ENCODE assay signal across 27 cellular contexts in genomic region chr6:151022492-151022891, GRCh38.
DNase-seq lines count a peak whose midpoint lies in the region; ATAC-seq, FAIRE-seq and TF ChIP-seq lines count a peak whose summit lies in the region.
"Had no signal": no experiment of that assay in that cellular context is flagged by ENCODE, and none has a peak within 500 bp of the region (broad histone marks: within the 10 kb centered on the region; RNA-seq: fewer than 3 reads in every experiment).

No MANE protein-coding gene starts in this region.

- H2BK5ac ChIP-seq in mesendoderm (ENCODE audit: low read length) = no peak overlapping the region

- intact Hi-C loops in right lobe of liver (cut with DNase I) (no loop called here), HepG2 (cut with micrococcal nuclease; ENCODE audit: unreplicated experiment) (no loop called here), upper lobe of right lung (cut with DNase I) (no loop called here), A673 (cut with micrococcal nuclease; ENCODE audit: unreplicated experiment) (no loop called here)

- no peak overlapping the region for H3K18ac ChIP-seq in mesendoderm (ENCODE audit: low read length)

- H3K79me2 ChIP-seq in HepG2 (ENCODE audit: insufficient read depth, low read length) (no peaks in the 10 kb centered on the region), mesendoderm (ENCODE audit: control insufficient read depth, insufficient read depth, low read length) (no peaks in the 10 kb centered on the region)

- DNase-seq in right lobe of liver (no peak), HepG2 (ENCODE audit: low spot score) (no peak), coronary artery (ENCODE audit: low spot score) (no peak), mesendoderm (peak; percentile 42), upper lobe of right lung (no peak), A673 (ENCODE audit: low spot score) (no peak), SIG-M5 treated with dmso at 0.1 percent for 504 hours (lab: John Stamatoyannopoulos, UW; ENCODE audit: unreplicated experiment) (no peak)
- DNase-seq: ACHN; activated B cell treated with CpG ODN at 0.5 μM for 24 hours; activated CD8-positive, alpha-beta T cell treated with anti-CD3 and anti-CD28 coated beads, Interleukin-2, amount 10 ng/mL, durations not matched to agents 7 days and 5 days; activated naive CD4-positive, alpha-beta T cell treated with anti-CD3 and anti-CD28 coated beads for 36 hours; activated T-cell treated with anti-CD3 and anti-CD28 coated beads, Interleukin-2, amount 50 U/mL, for 1 hour; anterior cingulate cortex; cerebellar nuclear complex; effector memory CD4-positive, alpha-beta T cell; GF-D8; Kasumi-1; NCI-H1048; NCI-H2081 treated with DMSO at 0.1 percent for 48 hours; NK-92 treated with Interleukin-12 subunit alpha and Interleukin-12 subunit beta, amount 100 ng/mL, for 24 hours; pancreas; right cardiac atrium; stimulated activated naive B cell treated with anti-CD40 and anti-IgM and Interleukin-4, amounts not matched to agents 10 μg/mL and 1 μg/mL and 100 μg/mL, for 72 hours; T-helper 9 cell had no signal

- H4K5ac ChIP-seq in mesendoderm (ENCODE audit: low read length) = no peak overlapping the region

- H3K9ac ChIP-seq in HepG2 (ENCODE audit: insufficient read depth, low read depth, low read length) = no peak overlapping the region
- no peak overlapping the region for H3K9ac ChIP-seq in mesendoderm (ENCODE audit: low read length)

- H3K4me1 ChIP-seq in right lobe of liver (peaks cover 0 to 7% (median 2%) of the 10 kb centered on the region in 4 donors), HepG2 (ENCODE audit: insufficient read depth, low read length) (peaks cover 13% of the 10 kb centered on the region), mesendoderm (ENCODE audit: control insufficient read depth, low read depth, low read length) (no peaks in the 10 kb centered on the region), upper lobe of right lung (no peaks in the 10 kb centered on the region), A673 (ENCODE audit: insufficient read depth, low read length, poor library complexity, severe bottlenecking) (no peaks in the 10 kb centered on the region)

- H3K4me2 ChIP-seq in HepG2 (ENCODE audit: low read depth, low read length) (no peak overlapping the region), mesendoderm (ENCODE audit: low read length) (no peak overlapping the region)

- no peak overlapping the region for H2BK120ac ChIP-seq in mesendoderm (ENCODE audit: low read depth, low read length)

- H3K27me3 ChIP-seq in right lobe of liver (no peaks in the 10 kb centered on the region), HepG2 (ENCODE audit: control insufficient read depth in 1 of 2, insufficient read depth in 2 of 2, low read length in 2 of 2) (no peaks in the 10 kb centered on the region), mesendoderm (ENCODE audit: insufficient read depth, low read length, poor library complexity) (no peaks in the 10 kb centered on the region), upper lobe of right lung (no peaks in the 10 kb centered on the region), A673 (replicated peaks; ENCODE audit: insufficient read depth, low read depth, low read length, poor library complexity) (no peaks in the 10 kb centered on the region)
- H3K27me3 ChIP-seq: pancreas had no signal

- CTCF ChIA-PET in HepG2 (lab: Yijun Ruan, JAX; ENCODE audit: low intra/inter-chr PET ratio, low total read pairs) (no interaction called here), A673 (lab: Charles Lee) (no interaction called here)

- H2AK5ac ChIP-seq in mesendoderm (ENCODE audit: low read length) = no peak overlapping the region

- no peak overlapping the region for H3K23ac ChIP-seq in mesendoderm (ENCODE audit: low read length)

- no peaks in the 10 kb centered on the region for H3K9me3 ChIP-seq in right lobe of liver
- H3K9me3 ChIP-seq in HepG2 (ENCODE audit: low read length) = no peaks in the 10 kb centered on the region
- H3K9me3 ChIP-seq in upper lobe of right lung = no peaks in the 10 kb centered on the region
- H3K9me3 ChIP-seq in A673 (ENCODE audit: low read depth, low read length, poor library complexity, severe bottlenecking) = no peaks in the 10 kb centered on the region
- H3K9me3 ChIP-seq: pancreas had no signal

- FAIRE-seq in HepG2 (lab: Jason Lieb, UNC) = no peak
- FAIRE-seq: H1, pancreas had no signal

- H4K8ac ChIP-seq in mesendoderm (ENCODE audit: low read depth, low read length) = no peak overlapping the region

- H3K4me3 ChIP-seq in right lobe of liver = no peak overlapping the region
- no peak overlapping the region for H3K4me3 ChIP-seq in HepG2 (replicated peaks in 1 of 3; ENCODE audit: insufficient read depth in 1 of 3, low read depth in 2 of 3, low read length in 3 of 3)
- no peak overlapping the region for H3K4me3 ChIP-seq in coronary artery
- no peak overlapping the region for H3K4me3 ChIP-seq in mesendoderm (ENCODE audit: low read length)
- H3K4me3 ChIP-seq in upper lobe of right lung = no peak overlapping the region
- H3K4me3 ChIP-seq in A673 (ENCODE audit: low read depth, low read length, poor library complexity, severe bottlenecking) = no peak overlapping the region
- H3K4me3 ChIP-seq: pancreas had no signal

- peak overlapping the region; percentile 28 for H3K56ac ChIP-seq in mesendoderm (ENCODE audit: low read length)

- no peaks in the 10 kb centered on the region for H3K79me1 ChIP-seq in mesendoderm (ENCODE audit: low read length)

- POLR2A ChIA-PET in HepG2 (lab: Yijun Ruan, JAX) = no interaction called here
- POLR2A ChIA-PET in A673 (lab: Charles Lee; ENCODE audit: low non-redundant PET) = no interaction called here

- no peak overlapping the region for H3K4ac ChIP-seq in mesendoderm (ENCODE audit: low read depth, low read length)

- TF ChIP-seq RAD21 in HepG2 (CRISPR knock-in tag; IDR thresholded peaks at IDR 0.05) = no peak

- H3K27ac ChIP-seq in right lobe of liver (peak overlapping the region in 2 of 3 donors; percentile 8 to 9), HepG2 (ENCODE audit: extremely low read length, insufficient read depth, low read length) (no peak overlapping the region), coronary artery (peak overlapping the region; percentile 15 to 48), mesendoderm (ENCODE audit: low read depth, low read length) (no peak overlapping the region), upper lobe of right lung (peak overlapping the region; percentile 6), A673 (ENCODE audit: low read depth, low read length, poor library complexity, severe bottlenecking) (no peak overlapping the region)
- H3K27ac ChIP-seq: C4-2B, pancreas had no signal

- BruUV-seq in HepG2 (replicated peaks; lab: Mats Ljungman, UMichigan) (no TSS peak), A673 (replicated peaks; lab: Mats Ljungman, UMichigan) (no TSS peak)

- no peaks in the 10 kb centered on the region for H4K20me1 ChIP-seq in HepG2 (ENCODE audit: insufficient read depth, low read length)

- H2BK15ac ChIP-seq in mesendoderm (replicated peaks; ENCODE audit: low read depth) = no peak overlapping the region

- peak in 1 of 4 donors; percentile 36 for ATAC-seq in right lobe of liver
- no peak for ATAC-seq in HepG2
- ATAC-seq in upper lobe of right lung = no peak
- no peak for ATAC-seq in GM18907 (IDR thresholded peaks at IDR 0.05; ENCODE audit: unreplicated experiment)
- ATAC-seq: activated CD8-positive, alpha-beta T cell treated with anti-CD3 and anti-CD28 coated beads, Interleukin-2, amount 10 ng/mL, durations not matched to agents 7 days and 5 days; pancreas; stimulated activated naive B cell treated with anti-CD40 and anti-IgM and Interleukin-4, amounts not matched to agents 10 μg/mL and 1 μg/mL and 100 μg/mL, for 72 hours had no signal

- 84% methylated on average over 2 of the region's 3 CpGs for WGBS in right lobe of liver (ENCODE audit: insufficient coverage, low coverage, low lambda C conversion rate, missing lambda C conversion rate)
- WGBS in HepG2 (ENCODE audit: low lambda C conversion rate) = 91% methylated on average over 3 of the region's 3 CpGs
- no CpG with 5 or more reads among the region's 3 CpGs for WGBS in mesendoderm (ENCODE audit: extremely low coverage, insufficient coverage, low lambda C conversion rate)

- in situ Hi-C loops in HepG2 (cut with HindIII; ENCODE audit: extremely low pct_ligation_motif_present, low pct_unique_long_range_greater_than_20kb) = no loop called here

- TF ChIP-seq POLR2A in right lobe of liver (IDR thresholded peaks at IDR 0.05) (no peak), HepG2 (IDR thresholded peaks at IDR 0.05; ENCODE audit: insufficient read depth in 1 of 2, low read depth in 2 of 2, low read length in 2 of 2) (no peak)

- no peak for TF ChIP-seq EP300 in HepG2 (IDR thresholded peaks at IDR 0.05; ENCODE audit: low read depth in 2 of 2, low read length in 2 of 2)
- TF ChIP-seq EP300 in HepG2 (CRISPR knock-in tag; IDR thresholded peaks at IDR 0.05; ENCODE audit: borderline replicate concordance) = no peak

- TF ChIP-seq CTCF in right lobe of liver (IDR thresholded peaks at IDR 0.05) (no peak), HepG2 (CRISPR knock-in tag; IDR thresholded peaks at IDR 0.05) (no peak), coronary artery (IDR thresholded peaks at IDR 0.05) (no peak), upper lobe of right lung (IDR thresholded peaks at IDR 0.05) (no peak), A673 (conservative IDR thresholded peaks at IDR 0.05; ENCODE audit: low read depth, low read length) (no peak)

- no peak overlapping the region for H2AFZ ChIP-seq in HepG2 (ENCODE audit: low read length)

- H3K36me3 ChIP-seq in right lobe of liver (no peaks in the 10 kb centered on the region), HepG2 (replicated peaks in 1 of 2; ENCODE audit: control insufficient read depth in 1 of 2, insufficient read depth in 2 of 2, low read length in 2 of 2) (peaks cover 18 to 40% of the 10 kb centered on the region in 2 experiments), mesendoderm (ENCODE audit: control insufficient read depth, insufficient read depth, low read length) (peaks cover 1% of the 10 kb centered on the region), upper lobe of right lung (no peaks in the 10 kb centered on the region), A673 (ENCODE audit: insufficient read depth, low read length, poor library complexity, severe bottlenecking) (peaks cover 6% of the 10 kb centered on the region)
- H3K36me3 ChIP-seq: pancreas had no signal

Comparison
In these comparisons a context has a peak if more than half of its experiments do, and no peak if none do; other contexts are left out.
1. H3K27ac ChIP-seq: peak in right lobe of liver (2 of 3), coronary artery (2 of 2) and upper lobe of right lung (single experiment); none in HepG2 (single experiment), mesendoderm (single experiment) and A673 (single experiment).